8 cellular contexts compared by ENCODE assay signal in the genomic region with DNA sequence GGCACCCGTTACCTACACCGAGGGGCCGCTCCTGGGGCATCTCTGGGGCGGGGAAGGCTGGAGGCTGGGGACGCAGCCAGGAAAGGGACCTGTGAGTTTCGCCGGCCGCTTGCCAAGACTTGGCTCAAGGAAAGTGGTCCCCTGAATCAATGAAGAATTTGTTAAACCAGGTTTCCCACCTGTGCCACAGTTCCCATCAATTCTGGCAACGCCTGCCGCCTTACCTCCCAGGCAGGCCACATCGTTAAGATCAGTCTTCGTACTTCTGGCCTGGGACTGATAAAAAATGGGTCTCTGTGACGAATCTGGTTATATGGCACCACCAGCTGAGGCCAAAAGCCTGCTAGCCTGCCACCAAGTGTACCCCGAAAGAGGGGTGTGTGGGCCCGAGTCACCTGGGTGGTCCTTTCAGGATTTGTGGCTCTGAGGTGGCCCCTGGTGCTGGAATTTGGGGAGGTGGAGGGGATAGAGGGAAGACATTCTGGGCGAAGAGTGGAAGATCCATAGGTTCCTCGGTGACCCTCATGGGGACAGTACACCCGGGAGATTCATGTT. TPM values are rescaled to one million over a fixed set of nuclear protein-coding genes. Genes with fewer than 3 reads are reported as not detected.
A peak's percentile ranks its signal among the peaks of the same experiment; 100 is the strongest.
DNase-seq lines count a peak whose midpoint lies in the region; ATAC-seq and TF ChIP-seq lines count a peak whose summit lies in the region.

No MANE protein-coding gene starts in this region.

- H3K36me3 Mint-ChIP-seq in nephron (ENCODE audit: low read depth): no peaks in the 10 kb centered on the region

- TF ChIP-seq POLR2A in NB4 (IDR thresholded peaks at IDR 0.05; ENCODE audit: extremely low read depth, insufficient read length): no peak

- peaks cover 5% of the 10 kb centered on the region for H3K4me1 ChIP-seq in ectodermal cell (ENCODE audit: control insufficient read depth, insufficient read depth, low read length)

- intact Hi-C loops in posterior vena cava (cut with DNase I): no loop called here

- H3K4me3 ChIP-seq in AG10803 (ENCODE audit: low read length) (peak overlapping the region; percentile 65), NB4 (ENCODE audit: low read depth, low read length) (peak overlapping the region; percentile 69), ectodermal cell (ENCODE audit: insufficient read depth, low read depth, low read length) (peak overlapping the region; percentile 61)

- no peak for DNase-seq in AG10803 (ENCODE audit: low read depth)
- DNase-seq in NB4 (ENCODE audit: low read depth): no peak
- no peak for DNase-seq in posterior vena cava (ENCODE audit: low spot score)
- no peak for DNase-seq in HuH-7 (ENCODE audit: low spot score)

- 37 to 39% methylated on average over 18 of the region's 18 CpGs for WGBS in ectodermal cell, 2 experiments

- peak overlapping the region; percentile 77 to 86 (median 79) for H3K4me3 Mint-ChIP-seq in nephron

- TF ChIP-seq CTCF in AG10803 (conservative IDR thresholded peaks at IDR 0.05; ENCODE audit: low read length) (no peak), NB4 (IDR thresholded peaks at IDR 0.05; ENCODE audit: low read depth, low read length) (no peak), nephron (IDR thresholded peaks at IDR 0.05; ENCODE audit: unreplicated experiment in 3 of 3) (peak; percentile 19 to 46 (median 30))

- no peaks in the 10 kb centered on the region for H3K9me3 Mint-ChIP-seq in nephron

- H3K36me3 ChIP-seq in ectodermal cell (ENCODE audit: control insufficient read depth, insufficient read depth, low read length): no peaks in the 10 kb centered on the region

- peaks cover 88% of the 10 kb centered on the region for H3K27me3 Mint-ChIP-seq in nephron (ENCODE audit: low read depth)

- no peak overlapping the region for H3K27ac ChIP-seq in ectodermal cell (ENCODE audit: insufficient read depth, low read depth, low read length, poor library complexity, severe bottlenecking)

- H3K4me1 Mint-ChIP-seq in nephron: peaks cover 28% of the 10 kb centered on the region

- no peaks in the 10 kb centered on the region for H3K9me3 ChIP-seq in ectodermal cell (ENCODE audit: control insufficient read depth, low read length)

- H3K27me3 ChIP-seq in ectodermal cell (ENCODE audit: control insufficient read depth, insufficient read depth, low read length, poor library complexity, severe bottlenecking): peaks cover 61% of the 10 kb centered on the region

- H3K27ac Mint-ChIP-seq in nephron: no peak overlapping the region

- no peak for ATAC-seq in GM21737 (IDR thresholded peaks at IDR 0.05; ENCODE audit: unreplicated experiment)
- ATAC-seq in GM19351 (IDR thresholded peaks at IDR 0.05; ENCODE audit: unreplicated experiment): no peak

RNA-seq across cellular contexts. Expression of a gene that starts 0.8 kb away (rescaled TPM):
- polyA plus RNA-seq in ectodermal cell (2013, experiment 1 of 4): 0.26 TPM
- 0.36 TPM for polyA plus RNA-seq in ectodermal cell (2013, experiment 2 of 4)
- 0.75 TPM for polyA plus RNA-seq in ectodermal cell (2013, experiment 3 of 4)
- polyA plus RNA-seq in ectodermal cell (2013, experiment 4 of 4): 0.24 TPM
- 1 to 10 TPM in 1 of 2 donors, under 1 TPM in 1; 0.71 to 1.4 TPM for total RNA-seq in posterior vena cava

Comparison
In these comparisons a context has a peak if more than half of its experiments do, and no peak if none do; other contexts are left out.
1. CTCF ChIP-seq: peak in nephron (3 of 3); none in AG10803 (single experiment) and NB4 (single experiment).
2. Peak in every context shown above with its lines, with median percentiles within 50 percentile points of each other: H3K4me3 ChIP-seq.